9 cellular contexts compared by ENCODE assay signal in the genomic region with DNA sequence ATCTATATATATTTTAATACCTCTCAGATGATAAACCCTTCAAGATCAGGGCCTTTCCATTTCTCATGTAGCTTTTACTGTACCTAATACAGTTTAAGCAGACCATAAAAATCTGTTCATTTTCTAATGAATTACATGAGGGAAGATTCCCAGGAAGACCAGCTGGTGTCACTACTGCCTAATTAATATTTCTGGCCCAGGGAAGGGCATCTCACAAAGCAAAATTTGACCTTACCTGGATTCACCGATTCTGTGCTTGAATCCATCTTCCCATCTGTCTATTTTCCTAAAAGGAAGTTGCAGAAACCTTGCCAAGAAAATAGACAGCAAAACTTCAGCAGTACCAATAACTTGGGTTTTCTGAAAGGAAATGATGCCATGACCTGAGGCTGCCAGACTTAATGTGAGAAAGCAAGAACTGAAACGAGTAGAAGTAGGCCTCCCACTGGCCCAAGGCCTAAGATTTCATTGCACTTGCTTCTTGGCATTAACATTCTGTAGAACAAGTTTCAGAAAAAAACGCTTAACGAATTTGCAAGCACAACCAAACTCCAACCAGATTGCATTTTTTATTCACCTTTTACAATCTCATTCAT.
A peak's percentile ranks its signal among the peaks of the same experiment; 100 is the strongest.
DNase-seq lines count a peak whose midpoint lies in the region; FAIRE-seq and TF ChIP-seq lines count a peak whose summit lies in the region.
"Had no signal": no experiment of that assay in that cellular context is flagged by ENCODE, and none has a peak within 500 bp of the region (broad histone marks: within the 10 kb centered on the region; RNA-seq: fewer than 3 reads in every experiment).

No MANE protein-coding gene starts in this region.

- H3K4ac ChIP-seq in H9 (ENCODE audit: low read depth, low read length), result no peak overlapping the region

- no peaks in the 10 kb centered on the region for H3K79me2 ChIP-seq in H9 (ENCODE audit: insufficient read depth, low read length)
- H3K79me2 ChIP-seq in endothelial cell of umbilical vein (ENCODE audit: control insufficient read depth, insufficient read depth, low read length), result no peaks in the 10 kb centered on the region

- H3T11ph ChIP-seq in H9 (ENCODE audit: low read length), result no peak overlapping the region

- TF ChIP-seq CTCF in H9 (conservative IDR thresholded peaks at IDR 0.05) (peak; percentile 77), endothelial cell of umbilical vein (IDR thresholded peaks at IDR 0.05; ENCODE audit: extremely low read depth in 1 of 2, insufficient read depth in 1 of 2, low read depth in 1 of 2, low read length in 2 of 2) (peak; percentile 40)

- H2AFZ ChIP-seq in H9 (ENCODE audit: low read length) (peak overlapping the region; percentile 78), endothelial cell of umbilical vein (ENCODE audit: low read depth, low read length) (no peak overlapping the region)

- no peaks in the 10 kb centered on the region for H3K79me1 ChIP-seq in H9 (ENCODE audit: insufficient read depth, low read depth, low read length, poor library complexity, severe bottlenecking)

- H3K27me3 ChIP-seq in H9 (ENCODE audit: insufficient read depth, low read length) (no peaks in the 10 kb centered on the region), endothelial cell of umbilical vein (ENCODE audit: control insufficient read depth in 2 of 2, insufficient read depth in 2 of 2, low read length in 2 of 2) (no peaks in the 10 kb centered on the region)

- peak; percentile 72 for FAIRE-seq in endothelial cell of umbilical vein (lab: Jason Lieb, UNC)

- BruUV-seq in endothelial cell of umbilical vein (replicated peaks; lab: Mats Ljungman, UMichigan), result no TSS peak

- no peak overlapping the region for H3K4me3 Mint-ChIP-seq in H9
- H3K4me3 Mint-ChIP-seq in activated T-cell treated with anti-CD3 and anti-CD28 coated beads, Interleukin-2, amount 50 U/mL, for 24 hours, result no peak overlapping the region
- H3K4me3 Mint-ChIP-seq: CD8-positive, alpha-beta memory T cell had no signal

- H2BK12ac ChIP-seq in H9 (ENCODE audit: insufficient read length, low read depth, low read length), result no peak overlapping the region

- H3K4me2 ChIP-seq in H9 (ENCODE audit: insufficient read depth, insufficient read length, low read length) (no peak overlapping the region), endothelial cell of umbilical vein (ENCODE audit: insufficient read depth, low read length) (no peak overlapping the region)

- no CpG with 5 or more reads among the region's 4 CpGs for WGBS in H9 (ENCODE audit: extremely low coverage, insufficient read length, low lambda C conversion rate)

- dilution Hi-C loops in endothelial cell of umbilical vein (cut with MboI; ENCODE audit: extremely low pct_ligation_motif_present, low sequenced_read_pairs), result no loop called here

- no peak overlapping the region for H3K14ac ChIP-seq in H9 (ENCODE audit: insufficient read depth, low read length)

- H2AK5ac ChIP-seq in H9 (ENCODE audit: insufficient read length, low read length), result no peak overlapping the region

- H3K9me1 ChIP-seq in endothelial cell of umbilical vein (replicated peaks; ENCODE audit: control insufficient read depth, extremely low read depth, insufficient read depth, low read length), result no peaks in the 10 kb centered on the region

- H3K27me3 Mint-ChIP-seq in H9 (ENCODE audit: low read depth), result no peaks in the 10 kb centered on the region
- peaks cover 3% of the 10 kb centered on the region for H3K27me3 Mint-ChIP-seq in activated T-cell treated with anti-CD3 and anti-CD28 coated beads, Interleukin-2, amount 50 U/mL, for 24 hours

- no peak overlapping the region for H3K23ac ChIP-seq in H9 (ENCODE audit: insufficient read length, low read depth, low read length)

- H2BK120ac ChIP-seq in H9 (ENCODE audit: low read depth, low read length, poor library complexity, severe bottlenecking), result no peak overlapping the region

- TF ChIP-seq POLR2A in endothelial cell of umbilical vein (IDR thresholded peaks at IDR 0.05; ENCODE audit: low read depth, low read length), result no peak

- no peaks in the 10 kb centered on the region for H3K23me2 ChIP-seq in H9 (ENCODE audit: insufficient read length, low read depth, low read length, poor library complexity, severe bottlenecking)

- H3K4me3 ChIP-seq in endothelial cell of umbilical vein (replicated peaks in 1 of 3; ENCODE audit: insufficient read depth in 1 of 3, low read depth in 1 of 3, low read length in 3 of 3), result no peak overlapping the region

- no peaks in the 10 kb centered on the region for H4K20me1 ChIP-seq in H9 (ENCODE audit: control insufficient read depth, insufficient read depth, insufficient read length)
- H4K20me1 ChIP-seq in endothelial cell of umbilical vein (replicated peaks; ENCODE audit: control insufficient read depth, extremely low read depth, insufficient read depth, low read length), result no peaks in the 10 kb centered on the region

- H3K27ac ChIP-seq in H9 (ENCODE audit: insufficient read length, low read depth, low read length) (no peak overlapping the region), endothelial cell of umbilical vein (ENCODE audit: insufficient read depth, low read depth, low read length) (no peak overlapping the region)

- peak; percentile 7 for DNase-seq in NCI-H1436 (lab: John Stamatoyannopoulos, UW)
- no peak for DNase-seq in NCI-H1436 treated with DMSO at 0.1 percent for 48 hours (lab: John Stamatoyannopoulos, UW)
- DNase-seq in H9, result no peak
- DNase-seq in NCI-H748 treated with DMSO at 0.1 percent for 48 hours (lab: John Stamatoyannopoulos, UW), result peak; percentile 12
- peak; percentile 49 for DNase-seq in endothelial cell of umbilical vein (ENCODE audit: low read depth, low spot score)
- DNase-seq in pons (ENCODE audit: low spot score), result peak; percentile 52
- no peak for DNase-seq in anterior cingulate cortex (lab: John Stamatoyannopoulos, UW)
- no peak for DNase-seq in activated T-cell treated with anti-CD3 and anti-CD28 coated beads, Interleukin-2, amount 50 U/mL, for 24 hours

- POLR2A ChIA-PET in endothelial cell of umbilical vein (lab: Charles Lee), result no interaction called here

- H3K4me1 Mint-ChIP-seq in H9, result peaks cover 0 to 2% of the 10 kb centered on the region in 2 experiments; a peak in 1 of 4 replicates
- peaks cover 4% of the 10 kb centered on the region for H3K4me1 Mint-ChIP-seq in activated T-cell treated with anti-CD3 and anti-CD28 coated beads, Interleukin-2, amount 50 U/mL, for 24 hours (ENCODE audit: low read depth)
- H3K4me1 Mint-ChIP-seq: CD8-positive, alpha-beta memory T cell had no signal

- no peak overlapping the region for H2BK15ac ChIP-seq in H9 (ENCODE audit: low read depth, low read length)

- intact Hi-C loops in endothelial cell of umbilical vein (cut with micrococcal nuclease), result loop anchor here (1.0 to 5.0 kb wide), 9 partner anchors 12 to 604 kb away; a partner anchor contains a TSS

- H3K56ac ChIP-seq in H9 (ENCODE audit: insufficient read length, low read depth, low read length), result no peak overlapping the region

- no peak overlapping the region for H3K27ac Mint-ChIP-seq in H9
- no peak overlapping the region for H3K27ac Mint-ChIP-seq in activated T-cell treated with anti-CD3 and anti-CD28 coated beads, Interleukin-2, amount 50 U/mL, for 24 hours
- H3K27ac Mint-ChIP-seq: CD8-positive, alpha-beta memory T cell had no signal

- no peak overlapping the region for H4K5ac ChIP-seq in H9 (ENCODE audit: insufficient read length, low read depth, low read length)

- H2BK20ac ChIP-seq in H9 (ENCODE audit: low read depth, low read length, poor library complexity, severe bottlenecking), result no peak overlapping the region

- H4K8ac ChIP-seq in H9 (replicated peaks; ENCODE audit: insufficient read length, low read depth, low read length), result no peak overlapping the region

- no peak overlapping the region for H2BK5ac ChIP-seq in H9 (ENCODE audit: insufficient read length, low read length)

- H3K18ac ChIP-seq in H9 (ENCODE audit: insufficient read length, low read depth, low read length), result no peak overlapping the region

- H4K91ac ChIP-seq in H9 (ENCODE audit: insufficient read length, low read depth, low read length), result no peak overlapping the region

- H3K9ac ChIP-seq in H9 (ENCODE audit: extremely low read depth, insufficient read length, low read length), result no peak overlapping the region
- H3K9ac ChIP-seq in endothelial cell of umbilical vein (replicated peaks; ENCODE audit: extremely low read depth, insufficient read depth, low read length), result no peak overlapping the region

- no peaks in the 10 kb centered on the region for H3K9me3 Mint-ChIP-seq in H9
- H3K9me3 Mint-ChIP-seq in activated T-cell treated with anti-CD3 and anti-CD28 coated beads, Interleukin-2, amount 50 U/mL, for 24 hours, result no peaks in the 10 kb centered on the region
- H3K9me3 Mint-ChIP-seq: CD8-positive, alpha-beta memory T cell had no signal

- H3K36me3 Mint-ChIP-seq in H9 (ENCODE audit: insufficient read depth in 1 of 3, low read depth in 3 of 3), result no peaks in the 10 kb centered on the region
- no peaks in the 10 kb centered on the region for H3K36me3 Mint-ChIP-seq in activated T-cell treated with anti-CD3 and anti-CD28 coated beads, Interleukin-2, amount 50 U/mL, for 24 hours (ENCODE audit: low read depth)
- H3K36me3 Mint-ChIP-seq: CD8-positive, alpha-beta memory T cell had no signal

- no peaks in the 10 kb centered on the region for H3K9me3 ChIP-seq in H9 (ENCODE audit: control insufficient read depth, low read depth, low read length)
- H3K9me3 ChIP-seq in endothelial cell of umbilical vein (replicated peaks; ENCODE audit: control insufficient read depth, insufficient read depth, low read length), result no peaks in the 10 kb centered on the region

- no peaks in the 10 kb centered on the region for H3K36me3 ChIP-seq in endothelial cell of umbilical vein (ENCODE audit: control insufficient read depth in 2 of 2, extremely low read depth in 1 of 2, insufficient read depth in 2 of 2, low read length in 2 of 2)

- CTCF ChIA-PET in endothelial cell of umbilical vein (lab: Charles Lee), result interaction anchor here (0.6 to 7.2 kb wide), 14 partner anchors 11 to 605 kb away, joined by 3 to 114 read pairs (median 4); a partner anchor contains a TSS

- no peaks in the 10 kb centered on the region for H3K4me1 ChIP-seq in H9 (ENCODE audit: insufficient read depth, low read length)
- no peaks in the 10 kb centered on the region for H3K4me1 ChIP-seq in endothelial cell of umbilical vein (ENCODE audit: control insufficient read depth, extremely low read depth, insufficient read depth, low read length)

TF ChIP-seq in endothelial cell of umbilical vein, 7 proteins besides CTCF, POLR2A, EP300 and RAD21 (continues in another document):
- TF ChIP-seq FOS (IDR thresholded peaks at IDR 0.05; ENCODE audit: borderline replicate concordance, insufficient read depth, low read length) (no peak), MYC (IDR thresholded peaks at IDR 0.05; ENCODE audit: low read depth, low read length) (no peak), JUN (IDR thresholded peaks at IDR 0.05; ENCODE audit: borderline replicate concordance, insufficient read depth, insufficient read length, low read depth) (no peak), GATA2 (IDR thresholded peaks at IDR 0.05; ENCODE audit: insufficient read depth, insufficient read length, low read depth, low read length) (no peak), POLR2AphosphoS5 (IDR thresholded peaks at IDR 0.05; ENCODE audit: insufficient read depth, low read depth, low read length) (no peak), EZH2 (IDR thresholded peaks at IDR 0.05; ENCODE audit: borderline replicate concordance, low read depth, low read length, severe bottlenecking) (no peak)

Comparison
In these comparisons a context has a peak if more than half of its experiments do, and no peak if none do; other contexts are left out.
1. DNase-seq: peak in NCI-H1436 (single experiment), NCI-H748 treated with DMSO at 0.1 percent for 48 hours (single experiment), endothelial cell of umbilical vein (single experiment) and pons (single experiment); none in NCI-H1436 treated with DMSO at 0.1 percent for 48 hours (single experiment), H9 (single experiment), anterior cingulate cortex (0 of 58) and activated T-cell treated with anti-CD3 and anti-CD28 coated beads, Interleukin-2, amount 50 U/mL, for 24 hours (single experiment).